8 cellular contexts compared by ENCODE assay signal in the genomic region with DNA sequence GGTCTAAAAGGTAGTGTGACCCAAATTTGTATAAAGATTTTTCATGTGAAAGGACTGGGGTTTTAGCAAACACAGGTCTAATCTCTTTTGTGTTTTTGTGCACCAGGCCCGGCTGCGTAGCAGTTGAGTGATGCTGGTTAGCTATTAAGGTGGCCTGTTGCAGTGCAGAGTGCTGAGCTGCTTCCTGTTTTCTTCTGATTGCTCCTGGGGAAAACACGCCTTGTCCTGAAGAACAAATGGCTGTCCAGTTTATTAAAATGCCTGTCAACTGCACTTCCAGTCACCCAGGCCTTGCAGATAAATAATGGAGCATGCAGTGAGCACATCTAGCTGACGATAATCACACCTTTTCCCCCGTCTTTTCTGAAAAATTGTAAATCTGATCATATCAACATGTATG. TPM values are rescaled to one million over a fixed set of nuclear protein-coding genes. Genes with fewer than 3 reads are reported as not detected.
A peak's percentile ranks its signal among the peaks of the same experiment; 100 is the strongest.
DNase-seq lines count a peak whose midpoint lies in the region; ATAC-seq, FAIRE-seq and TF ChIP-seq lines count a peak whose summit lies in the region.

No MANE protein-coding gene starts in this region.

- H3K36me3 ChIP-seq in CD4-positive, alpha-beta memory T cell (ENCODE audit: insufficient read depth, low read length) = no peaks in the 10 kb centered on the region
- no peaks in the 10 kb centered on the region for H3K36me3 ChIP-seq in H1 (ENCODE audit: control insufficient read depth in 2 of 4, insufficient read depth in 4 of 4, low read length in 3 of 4)

- H4K8ac ChIP-seq in H1 (ENCODE audit: extremely low read depth, insufficient read depth, low read length) = no peak overlapping the region

- CTCF ChIA-PET in CD4-positive, alpha-beta memory T cell (lab: Charles Lee; ENCODE audit: partially characterized antibody) = interaction anchor here (0.6 to 10.0 kb wide), 13 partner anchors 8 to 721 kb away, joined by 3 to 167 read pairs (median 11); a partner anchor contains a TSS
- CTCF ChIA-PET in activated CD4-positive, alpha-beta memory T cell treated with anti-CD3 and anti-CD28 coated beads for 36 hours (lab: Charles Lee) = interaction anchor here (1.2 to 8.2 kb wide), 12 partner anchors 14 to 637 kb away, joined by 3 to 220 read pairs (median 7); a partner anchor contains a TSS
- CTCF ChIA-PET in H1 (lab: Charles Lee; ENCODE audit: partially characterized antibody) = interaction anchor here (0.5 to 7.0 kb wide), 12 partner anchors 12 to 1192 kb away, joined by 3 to 84 read pairs (median 8); a partner anchor contains a TSS

- H3K56ac ChIP-seq in H1 (replicated peaks; ENCODE audit: insufficient read length, low read depth, low read length) = no peak overlapping the region

- ATAC-seq in GM19395 (IDR thresholded peaks at IDR 0.05; ENCODE audit: unreplicated experiment) (peak; percentile 68), HG03520 (IDR thresholded peaks at IDR 0.05; ENCODE audit: unreplicated experiment) (peak; percentile 63)

- no peak for TF ChIP-seq RAD21 in H1 (IDR thresholded peaks at IDR 0.05 in 1 of 2, conservative IDR thresholded peaks at IDR 0.05 in 1 of 2; ENCODE audit: low read depth in 2 of 2, low read length in 2 of 2)

- no peak overlapping the region for H2AFZ ChIP-seq in H1 (ENCODE audit: low read length)

- no peak overlapping the region for H2BK15ac ChIP-seq in H1 (ENCODE audit: low read length)

- no peaks in the 10 kb centered on the region for H3K9me3 Mint-ChIP-seq in CD4-positive, alpha-beta memory T cell
- no peaks in the 10 kb centered on the region for H3K9me3 Mint-ChIP-seq in activated CD4-positive, alpha-beta memory T cell treated with anti-CD3 and anti-CD28 coated beads for 36 hours
- H3K9me3 Mint-ChIP-seq in mesothelial cell of epicardium = no peaks in the 10 kb centered on the region

- TF ChIP-seq EP300 in H1 (IDR thresholded peaks at IDR 0.05; ENCODE audit: borderline replicate concordance in 1 of 2, low read depth in 2 of 2, low read length in 2 of 2) = no peak

- POLR2A ChIA-PET in CD4-positive, alpha-beta memory T cell (lab: Charles Lee; ENCODE audit: partially characterized antibody) = interaction anchor here (0.7 to 13.9 kb wide), 26 partner anchors 8 to 1327 kb away, joined by 3 to 376 read pairs (median 8); a partner anchor contains a TSS
- POLR2A ChIA-PET in activated CD4-positive, alpha-beta memory T cell treated with anti-CD3 and anti-CD28 coated beads for 36 hours (lab: Charles Lee) = interaction anchor here (1.1 to 4.6 kb wide), 9 partner anchors 11 to 1328 kb away, joined by 3 to 59 read pairs (median 7); a partner anchor contains a TSS
- POLR2A ChIA-PET in H1 (lab: Charles Lee; ENCODE audit: partially characterized antibody) = interaction anchor here (1.2 to 5.7 kb wide), 6 partner anchors 11 to 83 kb away, joined by 3 to 44 read pairs (median 20); a partner anchor contains a TSS

- peaks cover 6% of the 10 kb centered on the region; the same call in 1 of the 2 replicates for H3K23me2 ChIP-seq in H1 (ENCODE audit: low read depth, low read length)

- H2BK12ac ChIP-seq in H1 (ENCODE audit: low read depth, low read length) = no peak overlapping the region

- H3K23ac ChIP-seq in H1 (ENCODE audit: insufficient read length) = no peak overlapping the region

- no peak overlapping the region for H2AK5ac ChIP-seq in H1 (ENCODE audit: low read depth, low read length)

- peak overlapping the region; percentile 70 to 78 for H3K4me2 ChIP-seq in H1 (ENCODE audit: insufficient read depth in 1 of 2, low read depth in 2 of 2, low read length in 2 of 2)

- no peaks in the 10 kb centered on the region for H3K9me3 ChIP-seq in CD4-positive, alpha-beta memory T cell (ENCODE audit: control insufficient read depth in 1 of 2, low read length in 2 of 2)
- no peaks in the 10 kb centered on the region for H3K9me3 ChIP-seq in H1 (ENCODE audit: insufficient read depth in 2 of 2, low read depth in 1 of 2, low read length in 1 of 2)

- H4K5ac ChIP-seq in H1 (ENCODE audit: insufficient read length, low read depth, low read length) = no peak overlapping the region

- no peak for TF ChIP-seq POLR2A in H1 (IDR thresholded peaks at IDR 0.05; ENCODE audit: control extremely low read depth in 1 of 2, low read depth in 2 of 2, low read length in 2 of 2)

- no peak overlapping the region for H3K4ac ChIP-seq in H1 (replicated peaks; ENCODE audit: insufficient read length, low read depth, low read length)

- H3K9ac ChIP-seq in H1 (replicated peaks in 1 of 4; ENCODE audit: extremely low read depth in 1 of 4, low read depth in 3 of 4, low read length in 3 of 4) = no peak overlapping the region

- H3K27ac Mint-ChIP-seq in CD4-positive, alpha-beta memory T cell = peak overlapping the region; percentile 93 to 98 (median 94)
- peak overlapping the region; percentile 97 for H3K27ac Mint-ChIP-seq in activated CD4-positive, alpha-beta memory T cell treated with anti-CD3 and anti-CD28 coated beads for 36 hours
- H3K27ac Mint-ChIP-seq in mesothelial cell of epicardium = peak overlapping the region; percentile 97

- H3K4me1 Mint-ChIP-seq in CD4-positive, alpha-beta memory T cell = peaks cover 20 to 44% (median 36%) of the 10 kb centered on the region in 4 donors
- H3K4me1 Mint-ChIP-seq in activated CD4-positive, alpha-beta memory T cell treated with anti-CD3 and anti-CD28 coated beads for 36 hours (ENCODE audit: low read depth) = peaks cover 33% of the 10 kb centered on the region
- H3K4me1 Mint-ChIP-seq in mesothelial cell of epicardium = peaks cover 21% of the 10 kb centered on the region

- H3K4me3 ChIP-seq in CD4-positive, alpha-beta memory T cell (ENCODE audit: low read length in 2 of 2) = peak overlapping the region; percentile 92 to 96
- H3K4me3 ChIP-seq in H1 (ENCODE audit: extremely low read depth in 1 of 4, insufficient read depth in 2 of 4, low read depth in 3 of 4, low read length in 4 of 4) = peak overlapping the region; percentile 70 to 85 (median 72); a peak in 6 of 8 replicates

- peaks cover 32% of the 10 kb centered on the region for H3K4me1 ChIP-seq in CD4-positive, alpha-beta memory T cell (ENCODE audit: insufficient read depth, low read length)
- H3K4me1 ChIP-seq in H1 (replicated peaks in 1 of 4; ENCODE audit: control insufficient read depth in 3 of 4, insufficient read depth in 4 of 4, low read length in 3 of 4) = peaks cover 0 to 2% (median 0%) of the 10 kb centered on the region in 4 experiments; a peak in 2 of 7 replicates

- H2BK120ac ChIP-seq in H1 (replicated peaks; ENCODE audit: low read depth, low read length) = no peak overlapping the region

- FAIRE-seq in H1 (lab: Jason Lieb, UNC) = no peak

- intact Hi-C loops in CD4-positive, alpha-beta memory T cell (cut with micrococcal nuclease) = loop anchor here (1.0 to 5.0 kb wide), 9 partner anchors 21 to 1871 kb away; a partner anchor contains a TSS
- intact Hi-C loops in activated CD4-positive, alpha-beta memory T cell treated with anti-CD3 and anti-CD28 coated beads for 36 hours (cut with micrococcal nuclease) = loop anchor here (1.0 to 10.0 kb wide), 11 partner anchors 16 to 1326 kb away; a partner anchor contains a TSS

- WGBS in H1 (ENCODE audit: extremely low coverage in 1 of 2, insufficient coverage in 1 of 2, insufficient read length in 1 of 2, insufficient replicate concordance in 2 of 2, low coverage in 1 of 2, low lambda C conversion rate in 2 of 2, missing lambda C conversion rate in 1 of 2), 2 experiments = 63% methylated on average over 5 of the region's 5 CpGs; no CpG with 5 or more reads in 1 of the 2 experiments

- H3K36me3 Mint-ChIP-seq in CD4-positive, alpha-beta memory T cell = peaks cover 10 to 18% of the 10 kb centered on the region in 2 donors
- H3K36me3 Mint-ChIP-seq in activated CD4-positive, alpha-beta memory T cell treated with anti-CD3 and anti-CD28 coated beads for 36 hours = peaks cover 10% of the 10 kb centered on the region
- peaks cover 9% of the 10 kb centered on the region for H3K36me3 Mint-ChIP-seq in mesothelial cell of epicardium

- H3K4me3 Mint-ChIP-seq in CD4-positive, alpha-beta memory T cell = peak overlapping the region; percentile 94 to 98 (median 96)
- peak overlapping the region; percentile 87 for H3K4me3 Mint-ChIP-seq in activated CD4-positive, alpha-beta memory T cell treated with anti-CD3 and anti-CD28 coated beads for 36 hours
- peak overlapping the region; percentile 98 for H3K4me3 Mint-ChIP-seq in mesothelial cell of epicardium

- peaks cover 0 to 2% of the 10 kb centered on the region in 2 experiments for H4K20me1 ChIP-seq in H1 (replicated peaks in 1 of 2; ENCODE audit: control insufficient read depth in 1 of 2, insufficient read depth in 2 of 2, low read length in 2 of 2)

- no peak overlapping the region for H3K18ac ChIP-seq in H1 (ENCODE audit: extremely low read depth, low read length)

- peaks cover 0 to 2% of the 10 kb centered on the region in 2 experiments; a peak in 1 of 4 replicates for H3K79me2 ChIP-seq in H1 (ENCODE audit: control insufficient read depth in 1 of 2, insufficient read depth in 2 of 2, low read length in 2 of 2)

- no peaks in the 10 kb centered on the region for H3K79me1 ChIP-seq in H1 (ENCODE audit: low read depth, low read length)

- H2BK5ac ChIP-seq in H1 (ENCODE audit: low read depth, low read length) = no peak overlapping the region

- TF ChIP-seq CTCF in H1 (IDR thresholded peaks at IDR 0.05; ENCODE audit: control extremely low read depth in 1 of 3, insufficient read depth in 1 of 3, low read depth in 1 of 3, low read length in 3 of 3) (no peak), mesothelial cell of epicardium (IDR thresholded peaks at IDR 0.05; ENCODE audit: unreplicated experiment) (no peak)

- no peak overlapping the region for H2BK20ac ChIP-seq in H1 (ENCODE audit: low read length)

- H3K27me3 Mint-ChIP-seq in CD4-positive, alpha-beta memory T cell = no peaks in the 10 kb centered on the region
- no peaks in the 10 kb centered on the region for H3K27me3 Mint-ChIP-seq in activated CD4-positive, alpha-beta memory T cell treated with anti-CD3 and anti-CD28 coated beads for 36 hours
- no peaks in the 10 kb centered on the region for H3K27me3 Mint-ChIP-seq in mesothelial cell of epicardium (ENCODE audit: low read depth)

- no peaks in the 10 kb centered on the region for H3K27me3 ChIP-seq in CD4-positive, alpha-beta memory T cell (ENCODE audit: insufficient read depth, low read length)
- no peaks in the 10 kb centered on the region for H3K27me3 ChIP-seq in H1 (replicated peaks in 1 of 4; ENCODE audit: control insufficient read depth in 3 of 4, extremely low read depth in 1 of 4, insufficient read depth in 3 of 4, low read length in 3 of 4)

- peak; percentile 77 to 89 (median 85) for DNase-seq in CD4-positive, alpha-beta memory T cell
- DNase-seq in NCI-H774 (lab: John Stamatoyannopoulos, UW) = peak; percentile 88
- DNase-seq in activated CD4-positive, alpha-beta memory T cell treated with anti-CD3 and anti-CD28 coated beads for 36 hours = peak; percentile 85
- DNase-seq in H1 (ENCODE audit: low read depth in 1 of 2, low spot score in 2 of 2) = no peak
- peak in 1 of 2 experiments; percentile 52 for DNase-seq in mesothelial cell of epicardium (ENCODE audit: low spot score in 2 of 2, unreplicated experiment in 2 of 2)
- peak; percentile 17 to 24 for DNase-seq in stimulated activated CD8-positive, alpha-beta memory T cell treated with anti-CD3 and anti-CD28 coated beads, Interleukin-4, amount 100 ng/mL, for 4 hours (ENCODE audit: low read depth in 2 of 2, low spot score in 1 of 2)

- no peak overlapping the region for H4K91ac ChIP-seq in H1 (replicated peaks; ENCODE audit: insufficient read length, low read length)

- H3K14ac ChIP-seq in H1 (ENCODE audit: insufficient read length) = no peak overlapping the region

- H3K27ac ChIP-seq in CD4-positive, alpha-beta memory T cell (ENCODE audit: low read depth, low read length) = peak overlapping the region; percentile 95
- no peak overlapping the region for H3K27ac ChIP-seq in H1 (ENCODE audit: low read depth, low read length)

RNA-seq across cellular contexts. Expression of a gene that starts 1.8 kb away (rescaled TPM):
- 100 to 1,000 TPM; 107 to 117 TPM for total RNA-seq in CD4-positive, alpha-beta memory T cell
- 100 to 1,000 TPM; 104 to 147 TPM for polyA plus RNA-seq in CD4-positive, alpha-beta memory T cell
- total RNA-seq in activated CD4-positive, alpha-beta memory T cell treated with anti-CD3 and anti-CD28 coated beads for 36 hours = 10 to 100 TPM; 31.1 to 32.2 TPM
- total RNA-seq in H1 (2021; fragmentation: NEBNext Ultra II Directional; extraction: Animal tissue kit (Norgen Biotek cat#: 25700)) = 18.5 TPM in 2 replicates
- polyA plus RNA-seq in H1 (2011; rRNA removed) = 11.4 and 13.2 TPM in 2 replicates
- polyA plus RNA-seq in H1 (2011; cell fraction: cytosol; rRNA removed) = 11.4 TPM
- polyA plus RNA-seq in H1 (2011; cell fraction: nucleus; rRNA removed) = 9.2 TPM
- 12.7 to 14.7 TPM (median 13.5 TPM) in 4 replicates for polyA plus RNA-seq in H1 (2012, experiment 1 of 2)
- polyA plus RNA-seq in H1 (2012, experiment 2 of 2) = 7.5 TPM
- 9.5 TPM for polyA plus RNA-seq in H1 (2013, experiment 1 of 2)
- polyA plus RNA-seq in H1 (2013, experiment 2 of 2) = 7.9 TPM
- polyA minus RNA-seq in H1 (2011; rRNA and poly(A)+ RNA removed) = 11.1 and 11.8 TPM in 2 replicates
- 5.9 TPM for polyA minus RNA-seq in H1 (2011; cell fraction: cytosol; rRNA and poly(A)+ RNA removed)
- polyA minus RNA-seq in H1 (2011; cell fraction: nucleus; rRNA and poly(A)+ RNA removed) = 11.1 TPM
- total RNA-seq in mesothelial cell of epicardium = 33.3 to 37.1 TPM (median 35.0 TPM) in 3 replicates

RNA-seq across cellular contexts. Expression of a gene that starts 19.3 kb away (rescaled TPM):
- total RNA-seq in CD4-positive, alpha-beta memory T cell = not detected
- not detected for polyA plus RNA-seq in CD4-positive, alpha-beta memory T cell
- not detected for total RNA-seq in activated CD4-positive, alpha-beta memory T cell treated with anti-CD3 and anti-CD28 coated beads for 36 hours
- total RNA-seq in H1 (2021; fragmentation: NEBNext Ultra II Directional; extraction: Animal tissue kit (Norgen Biotek cat#: 25700)) = not detected in 2 replicates
- polyA plus RNA-seq in H1 (2011; rRNA removed) = not detected in 2 replicates
- polyA plus RNA-seq in H1 (2011; cell fraction: cytosol; rRNA removed) = not detected
- polyA plus RNA-seq in H1 (2011; cell fraction: nucleus; rRNA removed) = not detected
- not detected in 4 replicates for polyA plus RNA-seq in H1 (2012, experiment 1 of 2)
- not detected for polyA plus RNA-seq in H1 (2012, experiment 2 of 2)
- polyA plus RNA-seq in H1 (2013, experiment 1 of 2) = not detected
- not detected for polyA plus RNA-seq in H1 (2013, experiment 2 of 2)
- not detected in 2 replicates for polyA minus RNA-seq in H1 (2011; rRNA and poly(A)+ RNA removed)
- polyA minus RNA-seq in H1 (2011; cell fraction: cytosol; rRNA and poly(A)+ RNA removed) = not detected
- polyA minus RNA-seq in H1 (2011; cell fraction: nucleus; rRNA and poly(A)+ RNA removed) = not detected
- not detected in 3 replicates for total RNA-seq in mesothelial cell of epicardium

RNA-seq across cellular contexts. Expression of a gene that starts 21.1 kb away (rescaled TPM):
- total RNA-seq in CD4-positive, alpha-beta memory T cell = 10 to 100 TPM; 12.8 to 13.3 TPM
- 10 to 100 TPM in 1 of 2 donors, 1 to 10 TPM in 1; 7.2 to 10.3 TPM for polyA plus RNA-seq in CD4-positive, alpha-beta memory T cell
- total RNA-seq in activated CD4-positive, alpha-beta memory T cell treated with anti-CD3 and anti-CD28 coated beads for 36 hours = 10 to 100 TPM; 25.9 TPM
- 2.2 and 2.5 TPM in 2 replicates for total RNA-seq in H1 (2021; fragmentation: NEBNext Ultra II Directional; extraction: Animal tissue kit (Norgen Biotek cat#: 25700))
- 1.1 and 1.2 TPM in 2 replicates for polyA plus RNA-seq in H1 (2011; rRNA removed)
- 1.1 TPM for polyA plus RNA-seq in H1 (2011; cell fraction: cytosol; rRNA removed)
- 1.2 TPM for polyA plus RNA-seq in H1 (2011; cell fraction: nucleus; rRNA removed)
- polyA plus RNA-seq in H1 (2012, experiment 1 of 2) = 1.2 to 2.2 TPM (median 1.7 TPM) in 4 replicates
- polyA plus RNA-seq in H1 (2012, experiment 2 of 2) = 0.30 TPM
- 2.2 TPM for polyA plus RNA-seq in H1 (2013, experiment 1 of 2)
- polyA plus RNA-seq in H1 (2013, experiment 2 of 2) = 2.5 TPM
- 2.2 and 2.9 TPM in 2 replicates for polyA minus RNA-seq in H1 (2011; rRNA and poly(A)+ RNA removed)
- polyA minus RNA-seq in H1 (2011; cell fraction: cytosol; rRNA and poly(A)+ RNA removed) = 0.73 TPM
- 3.4 TPM for polyA minus RNA-seq in H1 (2011; cell fraction: nucleus; rRNA and poly(A)+ RNA removed)
- total RNA-seq in mesothelial cell of epicardium = 7.2 to 7.6 TPM (median 7.2 TPM) in 3 replicates

RNA-seq across cellular contexts. Expression of a gene that starts 43.5 kb away (rescaled TPM):
- not detected for total RNA-seq in CD4-positive, alpha-beta memory T cell
- polyA plus RNA-seq in CD4-positive, alpha-beta memory T cell = not detected
- not detected for total RNA-seq in activated CD4-positive, alpha-beta memory T cell treated with anti-CD3 and anti-CD28 coated beads for 36 hours
- not detected in 2 replicates for total RNA-seq in H1 (2021; fragmentation: NEBNext Ultra II Directional; extraction: Animal tissue kit (Norgen Biotek cat#: 25700))
- polyA plus RNA-seq in H1 (2011; rRNA removed) = not detected in 2 replicates
- polyA plus RNA-seq in H1 (2011; cell fraction: cytosol; rRNA removed) = not detected
- polyA plus RNA-seq in H1 (2011; cell fraction: nucleus; rRNA removed) = not detected
- not detected in 4 replicates for polyA plus RNA-seq in H1 (2012, experiment 1 of 2)
- polyA plus RNA-seq in H1 (2012, experiment 2 of 2) = not detected
- not detected for polyA plus RNA-seq in H1 (2013, experiment 1 of 2)
- not detected for polyA plus RNA-seq in H1 (2013, experiment 2 of 2)
- polyA minus RNA-seq in H1 (2011; rRNA and poly(A)+ RNA removed) = not detected in 2 replicates
- not detected for polyA minus RNA-seq in H1 (2011; cell fraction: cytosol; rRNA and poly(A)+ RNA removed)
- not detected for polyA minus RNA-seq in H1 (2011; cell fraction: nucleus; rRNA and poly(A)+ RNA removed)
- total RNA-seq in mesothelial cell of epicardium = not detected in 3 replicates

Comparison
In these comparisons a context has a peak if more than half of its experiments do, and no peak if none do; other contexts are left out.
1. DNase-seq: peak in CD4-positive, alpha-beta memory T cell (5 of 5), NCI-H774 (single experiment), activated CD4-positive, alpha-beta memory T cell treated with anti-CD3 and anti-CD28 coated beads for 36 hours (single experiment) and stimulated activated CD8-positive, alpha-beta memory T cell treated with anti-CD3 and anti-CD28 coated beads, Interleukin-4, amount 100 ng/mL, for 4 hours (2 of 2); none in H1 (0 of 2).
2. Peak in every context shown above with its lines, with median percentiles within 50 percentile points of each other: H3K27ac Mint-ChIP-seq and H3K4me3 Mint-ChIP-seq.